In the genomic region with DNA sequence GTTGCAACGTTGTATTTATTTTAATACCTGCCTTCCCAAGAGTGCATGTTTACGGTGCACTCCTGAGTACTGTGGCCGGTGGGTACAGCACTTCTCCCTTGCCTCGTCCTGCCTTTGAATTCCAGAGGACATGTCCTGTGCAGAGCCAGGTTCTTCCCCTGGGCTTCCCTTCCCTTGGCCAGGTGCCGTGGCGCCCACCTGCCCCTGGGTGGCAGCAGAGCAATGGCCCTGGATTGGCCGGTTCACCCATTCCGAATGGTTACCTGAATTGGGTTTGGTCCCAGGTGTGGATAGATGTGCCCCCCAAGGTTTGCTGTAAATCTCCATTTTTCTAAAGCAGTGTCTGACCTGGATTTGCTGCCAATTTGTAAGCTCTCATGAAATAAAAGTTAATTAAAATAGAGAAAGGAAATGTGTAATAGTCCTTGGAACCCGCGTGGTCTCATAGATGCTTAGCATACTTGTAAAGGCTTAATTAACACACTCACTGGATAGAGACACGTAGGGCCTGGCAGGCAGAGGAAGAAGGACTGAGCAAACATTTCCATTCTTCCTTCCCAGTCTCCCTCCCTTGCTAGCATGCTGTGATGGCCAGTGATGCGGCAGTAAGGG, we compare ENCODE assay signal across 8 cellular contexts.
DNase-seq lines count a peak whose midpoint lies in the region; ATAC-seq, FAIRE-seq and TF ChIP-seq lines count a peak whose summit lies in the region.

No MANE protein-coding gene starts in this region.

- FAIRE-seq in urothelium cell line (lab: Jason Lieb, UNC), result no peak

- H3K4me3 ChIP-seq in OCI-LY3 (ENCODE audit: low read length), result no peak overlapping the region

- H3K4me2 ChIP-seq in OCI-LY3 (ENCODE audit: low read length), result no peak overlapping the region

- H3K4me1 ChIP-seq in OCI-LY3 (ENCODE audit: low read length), result no peaks in the 10 kb centered on the region

- peak; percentile 71 for TF ChIP-seq CTCF in OCI-LY3 (IDR thresholded peaks at IDR 0.05; ENCODE audit: low read depth, low read length)

- H3K4me3 Mint-ChIP-seq in stimulated activated memory B cell treated with anti-CD40 and anti-IgM and Interleukin-4, amounts not matched to agents 10 μg/mL and 1 μg/mL and 100 μg/mL, for 72 hours, result no peak overlapping the region

- H3K9ac ChIP-seq in OCI-LY3 (ENCODE audit: low read length), result no peak overlapping the region

- no peaks in the 10 kb centered on the region for H3K79me2 ChIP-seq in OCI-LY3 (ENCODE audit: low read length)

- H4K20me1 ChIP-seq in OCI-LY3 (ENCODE audit: insufficient read depth, low read length), result peaks cover 3% of the 10 kb centered on the region; the same call in 1 of the 2 replicates

- peaks cover 15% of the 10 kb centered on the region for H3K4me1 Mint-ChIP-seq in stimulated activated memory B cell treated with anti-CD40 and anti-IgM and Interleukin-4, amounts not matched to agents 10 μg/mL and 1 μg/mL and 100 μg/mL, for 72 hours

- H3K9me3 ChIP-seq in OCI-LY3 (ENCODE audit: insufficient read depth, low read length), result no peaks in the 10 kb centered on the region

- H3K27ac Mint-ChIP-seq in stimulated activated memory B cell treated with anti-CD40 and anti-IgM and Interleukin-4, amounts not matched to agents 10 μg/mL and 1 μg/mL and 100 μg/mL, for 72 hours, result no peak overlapping the region

- no peaks in the 10 kb centered on the region for H3K9me3 Mint-ChIP-seq in stimulated activated memory B cell treated with anti-CD40 and anti-IgM and Interleukin-4, amounts not matched to agents 10 μg/mL and 1 μg/mL and 100 μg/mL, for 72 hours

- no peaks in the 10 kb centered on the region for H3K27me3 ChIP-seq in OCI-LY3 (ENCODE audit: low read depth, low read length)

- H3K27me3 Mint-ChIP-seq in stimulated activated memory B cell treated with anti-CD40 and anti-IgM and Interleukin-4, amounts not matched to agents 10 μg/mL and 1 μg/mL and 100 μg/mL, for 72 hours, result no peaks in the 10 kb centered on the region

- H3K27ac ChIP-seq in OCI-LY3 (ENCODE audit: low read length), result no peak overlapping the region

- ATAC-seq in stimulated activated memory B cell treated with anti-CD40 and anti-IgM and Interleukin-4, amounts not matched to agents 10 μg/mL and 1 μg/mL and 100 μg/mL, for 72 hours, result no peak
- ATAC-seq in GM21529 (IDR thresholded peaks at IDR 0.05; ENCODE audit: unreplicated experiment), result no peak

- no peaks in the 10 kb centered on the region for H3K36me3 ChIP-seq in OCI-LY3 (replicated peaks; ENCODE audit: low read depth, low read length)

- H2AFZ ChIP-seq in OCI-LY3 (ENCODE audit: low read depth, low read length), result no peak overlapping the region

- H3K36me3 Mint-ChIP-seq in stimulated activated memory B cell treated with anti-CD40 and anti-IgM and Interleukin-4, amounts not matched to agents 10 μg/mL and 1 μg/mL and 100 μg/mL, for 72 hours, result peaks cover 32% of the 10 kb centered on the region

- DNase-seq in stimulated activated CD4-positive, alpha-beta T cell treated with anti-CD3 and anti-CD28 coated beads, Interleukin-15, amount 100 ng/mL, for 24 hours, result peak; percentile 15
- DNase-seq in stimulated activated CD4-positive, alpha-beta T cell treated with anti-CD3 and anti-CD28 coated beads, Interleukin-12 subunit alpha, Interleukin-12 subunit beta, amount 100 ng/mL, for 4 hours, result no peak
- DNase-seq in germinal center (ENCODE audit: low spot score) (peak; percentile 37), urothelium cell line (ENCODE audit: low spot score) (peak; percentile 62), NCI-H128 (lab: John Stamatoyannopoulos, UW; ENCODE audit: unreplicated experiment) (no peak)

Comparison
In these comparisons a context has a peak if more than half of its experiments do, and no peak if none do; other contexts are left out.
1. DNase-seq: peak in stimulated activated CD4-positive, alpha-beta T cell treated with anti-CD3 and anti-CD28 coated beads, Interleukin-15, amount 100 ng/mL, for 24 hours (single experiment), germinal center (single experiment) and urothelium cell line (single experiment); none in stimulated activated CD4-positive, alpha-beta T cell treated with anti-CD3 and anti-CD28 coated beads, Interleukin-12 subunit alpha, Interleukin-12 subunit beta, amount 100 ng/mL, for 4 hours (single experiment) and NCI-H128 (single experiment).